In the genomic region with DNA sequence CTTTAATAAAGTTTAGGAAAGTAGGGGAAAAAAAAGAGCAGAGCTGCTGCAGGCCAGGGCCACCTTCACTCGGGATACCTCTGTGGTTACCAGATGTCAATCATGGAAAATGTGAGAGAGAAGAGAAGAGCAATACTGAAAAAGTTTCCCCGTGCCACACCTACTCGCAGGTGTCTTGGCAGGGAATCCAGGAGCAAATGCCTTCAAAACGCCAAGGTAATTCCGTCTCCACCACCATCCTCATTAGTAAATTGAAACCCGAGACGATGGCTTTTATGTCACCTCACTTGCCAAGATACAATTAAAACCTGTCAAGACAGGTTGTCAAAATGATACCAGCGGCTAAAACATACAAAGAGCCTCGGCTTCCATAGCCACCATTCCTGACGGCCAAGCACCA, we compare ENCODE assay signal across 17 cellular contexts. TPM values are rescaled to one million over a fixed set of nuclear protein-coding genes. Genes with fewer than 3 reads are reported as not detected.
"Had no signal": no experiment of that assay in that cellular context is flagged by ENCODE, and none has a peak within 500 bp of the region (broad histone marks: within the 10 kb centered on the region; RNA-seq: fewer than 3 reads in every experiment).

No MANE protein-coding gene starts in this region.

- ATAC-seq: activated T-cell treated with anti-CD3 and anti-CD28 coated beads, Interleukin-2, amount 50 U/mL, for 72 hours; psoas muscle had no signal

- H3K9me3 Mint-ChIP-seq: activated CD4-positive, alpha-beta memory T cell treated with anti-CD3 and anti-CD28 coated beads, Interleukin-2, amount 10 ng/mL, durations not matched to agents 7 days and 5 days; activated naive CD8-positive, alpha-beta T cell treated with anti-CD3 and anti-CD28 coated beads, Interleukin-2, amount 10 ng/mL, durations not matched to agents 7 days and 5 days; activated T-cell treated with anti-CD3 and anti-CD28 coated beads, Interleukin-2, amount 50 U/mL, for 72 hours; nephron progenitor cell had no signal

- H3K4me3 Mint-ChIP-seq: activated CD4-positive, alpha-beta memory T cell treated with anti-CD3 and anti-CD28 coated beads, Interleukin-2, amount 10 ng/mL, durations not matched to agents 7 days and 5 days; activated naive CD8-positive, alpha-beta T cell treated with anti-CD3 and anti-CD28 coated beads, Interleukin-2, amount 10 ng/mL, durations not matched to agents 7 days and 5 days; activated T-cell treated with anti-CD3 and anti-CD28 coated beads, Interleukin-2, amount 50 U/mL, for 72 hours; nephron progenitor cell had no signal

- H3K36me3 Mint-ChIP-seq: activated naive CD8-positive, alpha-beta T cell treated with anti-CD3 and anti-CD28 coated beads, Interleukin-2, amount 10 ng/mL, durations not matched to agents 7 days and 5 days had no signal

- H3K27ac ChIP-seq: breast epithelium, esophagus squamous epithelium, psoas muscle, sigmoid colon, transverse colon had no signal

- DNase-seq: activated CD4-positive, alpha-beta memory T cell treated with anti-CD3 and anti-CD28 coated beads, Interleukin-2, amount 10 ng/mL, durations not matched to agents 7 days and 5 days; activated naive CD8-positive, alpha-beta T cell treated with anti-CD3 and anti-CD28 coated beads, Interleukin-2, amount 10 ng/mL, durations not matched to agents 7 days and 5 days; activated T-cell treated with anti-CD3 and anti-CD28 coated beads, Interleukin-2, amount 50 U/mL, for 72 hours; aorta; esophagus squamous epithelium; foreskin fibroblast; kidney glomerular epithelial cell; nephron progenitor cell; psoas muscle; sigmoid colon; stimulated activated CD4-positive, alpha-beta T cell treated with anti-CD3 and anti-CD28 coated beads, Interleukin-12 subunit alpha, Interleukin-12 subunit beta, amount 100 ng/mL, for 4 hours; stimulated activated naive CD4-positive, alpha-beta T cell; substantia nigra; T-helper 9 cell; transverse colon had no signal

- H3K27ac Mint-ChIP-seq: activated CD4-positive, alpha-beta memory T cell treated with anti-CD3 and anti-CD28 coated beads, Interleukin-2, amount 10 ng/mL, durations not matched to agents 7 days and 5 days; activated naive CD8-positive, alpha-beta T cell treated with anti-CD3 and anti-CD28 coated beads, Interleukin-2, amount 10 ng/mL, durations not matched to agents 7 days and 5 days; activated T-cell treated with anti-CD3 and anti-CD28 coated beads, Interleukin-2, amount 50 U/mL, for 72 hours; nephron progenitor cell had no signal

- H3K27me3 ChIP-seq: breast epithelium, sigmoid colon had no signal

- H3K4me1 ChIP-seq: breast epithelium, psoas muscle, sigmoid colon, transverse colon had no signal

- H3K4me3 ChIP-seq: breast epithelium, esophagus squamous epithelium, psoas muscle, sigmoid colon, transverse colon had no signal

- H3K4me1 Mint-ChIP-seq: activated CD4-positive, alpha-beta memory T cell treated with anti-CD3 and anti-CD28 coated beads, Interleukin-2, amount 10 ng/mL, durations not matched to agents 7 days and 5 days; activated naive CD8-positive, alpha-beta T cell treated with anti-CD3 and anti-CD28 coated beads, Interleukin-2, amount 10 ng/mL, durations not matched to agents 7 days and 5 days had no signal

- H3K36me3 ChIP-seq: breast epithelium, esophagus squamous epithelium, sigmoid colon, transverse colon had no signal

- H3K9me3 ChIP-seq: breast epithelium, esophagus squamous epithelium, psoas muscle, sigmoid colon, transverse colon had no signal

RNA-seq across cellular contexts. Expression of gene FAM81B, which starts 49.7 kb away (rescaled TPM):
- total RNA-seq: activated CD4-positive, alpha-beta memory T cell treated with anti-CD3 and anti-CD28 coated beads, Interleukin-2, amount 10 ng/mL, durations not matched to agents 7 days and 5 days; activated naive CD8-positive, alpha-beta T cell treated with anti-CD3 and anti-CD28 coated beads, Interleukin-2, amount 10 ng/mL, durations not matched to agents 7 days and 5 days; activated T-cell treated with anti-CD3 and anti-CD28 coated beads, Interleukin-2, amount 50 U/mL, for 72 hours; aorta; esophagus squamous epithelium; liver; psoas muscle; sigmoid colon; transverse colon had no signal
- polyA plus RNA-seq: aorta, liver, psoas muscle, sigmoid colon had no signal
